ENCODE assay signal across 8 cellular contexts in the genomic region with DNA sequence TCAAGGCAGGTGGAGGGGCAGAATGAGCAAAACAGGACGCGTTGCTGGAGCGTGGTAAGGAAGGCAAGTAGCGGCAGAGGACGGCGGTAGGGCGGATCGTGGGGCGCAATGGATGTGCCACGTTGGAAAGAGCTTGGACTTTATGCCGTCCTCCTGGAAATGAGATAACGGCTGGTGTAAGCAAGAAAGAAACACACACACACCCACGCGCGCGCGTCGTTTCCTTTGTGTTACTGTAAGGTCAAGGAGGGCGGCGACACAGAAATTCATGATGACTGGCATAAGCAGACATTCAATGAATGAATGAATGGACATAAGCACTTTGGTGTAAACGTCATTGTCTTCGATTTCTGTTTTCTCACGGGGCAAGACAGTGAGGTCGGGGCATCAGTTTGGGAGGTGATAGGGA. TPM values are rescaled to one million over a fixed set of nuclear protein-coding genes. Genes with fewer than 3 reads are reported as not detected.
DNase-seq lines count a peak whose midpoint lies in the region; ATAC-seq and TF ChIP-seq lines count a peak whose summit lies in the region.

No MANE protein-coding gene starts in this region.

- in situ Hi-C loops in IMR-90 (cut with MboI; ENCODE audit: low sequenced_read_pairs): no loop called here

- H3K9me3 Mint-ChIP-seq in CD8-positive, alpha-beta memory T cell: no peaks in the 10 kb centered on the region
- no peaks in the 10 kb centered on the region for H3K9me3 Mint-ChIP-seq in natural killer cell

- H3K9ac ChIP-seq in IMR-90 (ENCODE audit: low read depth, low read length): peak overlapping the region; percentile 67
- H3K9ac ChIP-seq in stomach smooth muscle (ENCODE audit: low read length in 2 of 2): peak overlapping the region; percentile 50 to 71

- H3K4me3 Mint-ChIP-seq in CD8-positive, alpha-beta memory T cell: peak overlapping the region; percentile 86 to 96 (median 89)
- H3K4me3 Mint-ChIP-seq in natural killer cell: peak overlapping the region; percentile 96

- H3K27me3 Mint-ChIP-seq in CD8-positive, alpha-beta memory T cell: peaks cover 6 to 20% of the 10 kb centered on the region in 2 donors
- peaks cover 11 to 12% of the 10 kb centered on the region in 2 donors for H3K27me3 Mint-ChIP-seq in natural killer cell (ENCODE audit: low read depth in 2 of 2)

- H4K20me1 ChIP-seq in IMR-90 (ENCODE audit: insufficient read depth, low read length): no peaks in the 10 kb centered on the region

- peak overlapping the region; percentile 60; the same call in 1 of the 2 replicates for H3K18ac ChIP-seq in IMR-90 (ENCODE audit: low read depth, low read length)

- peak overlapping the region; percentile 26 to 90 for H4K8ac ChIP-seq in IMR-90 (ENCODE audit: low read depth in 2 of 2, low read length in 2 of 2)

- H2AK9ac ChIP-seq in IMR-90 (replicated peaks; ENCODE audit: low read depth, low read length, poor library complexity): peak overlapping the region; percentile 68

- dilution Hi-C loops in IMR-90 (cut with HindIII; ENCODE audit: low sequenced_read_pairs, unreplicated experiment): no loop called here

- peak overlapping the region; percentile 11; the same call in 1 of the 2 replicates for H3K56ac ChIP-seq in IMR-90 (ENCODE audit: extremely low read depth, insufficient read depth, low read length)

- peak; percentile 69; the same call in 1 of the 2 replicates for TF ChIP-seq POLR2A in IMR-90 (IDR thresholded peaks at IDR 0.05; ENCODE audit: low read depth, low read length)
- no peak for TF ChIP-seq POLR2A in erythroblast (IDR thresholded peaks at IDR 0.05; ENCODE audit: low read length)

- peak overlapping the region; percentile 82 for H3K4me3 ChIP-seq in CD8-positive, alpha-beta memory T cell (ENCODE audit: low read length)
- H3K4me3 ChIP-seq in IMR-90 (ENCODE audit: insufficient read depth, low read depth, low read length) (peak overlapping the region; percentile 79), stomach smooth muscle (ENCODE audit: low read length in 2 of 2) (peak overlapping the region; percentile 92)

- intact Hi-C loops in IMR-90 (cut with micrococcal nuclease) (loop anchor here (1.0 kb wide), 1 partner anchor 27 kb away; no protein-coding TSS in a partner anchor), natural killer cell (cut with micrococcal nuclease) (loop anchor here (1.0 to 2.0 kb wide), 2 partner anchors 38 to 74 kb away; a partner anchor contains a TSS)

- H4K91ac ChIP-seq in IMR-90 (ENCODE audit: insufficient read depth, low read depth, low read length): peak overlapping the region; percentile 30; the same call in 1 of the 2 replicates

- peak overlapping the region; percentile 41 for H2AK5ac ChIP-seq in IMR-90 (ENCODE audit: low read depth, low read length)

- 15% methylated on average over 6 of the region's 24 CpGs; no CpG with 5 or more reads in 1 of the 2 experiments for WGBS in IMR-90 (ENCODE audit: extremely low coverage in 2 of 2, insufficient read length in 1 of 2), 2 experiments

- BruUV-seq in IMR-90 (replicated peaks; lab: Mats Ljungman, UMichigan): TSS peak; percentile 61

- H2BK5ac ChIP-seq in IMR-90 (ENCODE audit: low read depth, low read length, poor library complexity, severe bottlenecking): peak overlapping the region; percentile 21

- H2BK15ac ChIP-seq in IMR-90 (ENCODE audit: low read depth, low read length): 0 out of 3 replicates have a peak overlapping the region, but pooled peaks have one; percentile 1

- H3K4me1 Mint-ChIP-seq in CD8-positive, alpha-beta memory T cell: peaks cover 20 to 36% (median 29%) of the 10 kb centered on the region in 3 donors
- peaks cover 22 to 24% of the 10 kb centered on the region in 2 donors for H3K4me1 Mint-ChIP-seq in natural killer cell

- H3K36me3 Mint-ChIP-seq in CD8-positive, alpha-beta memory T cell: peaks cover 0 to 5% (median 2%) of the 10 kb centered on the region in 3 donors
- no peaks in the 10 kb centered on the region for H3K36me3 Mint-ChIP-seq in natural killer cell

- peak overlapping the region; percentile 50; the same call in 1 of the 2 replicates for H3K14ac ChIP-seq in IMR-90 (replicated peaks; ENCODE audit: low read depth, low read length)

- POLR2A ChIA-PET in CD8-positive, alpha-beta memory T cell (lab: Charles Lee): interaction anchor here (0.7 to 1.4 kb wide), 4 partner anchors 37 to 74 kb away, joined by 3 to 12 read pairs (median 4); a partner anchor contains a TSS
- POLR2A ChIA-PET in IMR-90 (lab: Charles Lee; ENCODE audit: unreplicated experiment): interaction anchor here (0.5 to 0.6 kb wide), 2 partner anchors 11 to 55 kb away, joined by 3 to 4 read pairs; no protein-coding TSS in a partner anchor

- no peaks in the 10 kb centered on the region for H3K9me3 ChIP-seq in CD8-positive, alpha-beta memory T cell (ENCODE audit: low read length)
- H3K9me3 ChIP-seq in IMR-90 (ENCODE audit: control insufficient read depth, insufficient read depth, low read length): no peaks in the 10 kb centered on the region
- no peaks in the 10 kb centered on the region for H3K9me3 ChIP-seq in stomach smooth muscle (ENCODE audit: control insufficient read depth in 2 of 2, low read length in 2 of 2)

- H2BK20ac ChIP-seq in IMR-90 (ENCODE audit: low read depth, low read length): no peak overlapping the region

- H3K4me2 ChIP-seq in IMR-90 (ENCODE audit: low read depth, low read length): peak overlapping the region; percentile 97

- H3K4ac ChIP-seq in IMR-90 (ENCODE audit: low read depth, low read length): peak overlapping the region; percentile 70

- no peak for TF ChIP-seq RAD21 in IMR-90 (IDR thresholded peaks at IDR 0.05; ENCODE audit: low read length)

- peak overlapping the region; percentile 17; the same call in 1 of the 2 replicates for H2BK120ac ChIP-seq in IMR-90 (ENCODE audit: low read depth, low read length)

- peaks cover 16 to 34% of the 10 kb centered on the region in 2 experiments for H3K79me1 ChIP-seq in IMR-90 (ENCODE audit: low read depth in 1 of 2, low read length in 2 of 2)

- H3K4me1 ChIP-seq in CD8-positive, alpha-beta memory T cell (ENCODE audit: insufficient read depth, low read length): peaks cover 14% of the 10 kb centered on the region
- H3K4me1 ChIP-seq in IMR-90 (ENCODE audit: control insufficient read depth, insufficient read depth, low read length) (peaks cover 5% of the 10 kb centered on the region; the same call in 1 of the 2 replicates), stomach smooth muscle (ENCODE audit: control insufficient read depth, insufficient read depth, low read length) (peaks cover 11% of the 10 kb centered on the region)

- peak overlapping the region; percentile 76 for H4K5ac ChIP-seq in IMR-90 (ENCODE audit: low read depth, low read length)

- TF ChIP-seq CTCF in IMR-90 (conservative IDR thresholded peaks at IDR 0.05; ENCODE audit: low read depth, low read length) (no peak), natural killer cell (IDR thresholded peaks at IDR 0.05) (no peak)

- H3K9me1 ChIP-seq in IMR-90 (ENCODE audit: insufficient read depth, low read length): peaks cover 13% of the 10 kb centered on the region; the same call in 1 of the 2 replicates

- H2AFZ ChIP-seq in IMR-90 (replicated peaks; ENCODE audit: low read length, poor library complexity): peak overlapping the region; percentile 94

- CTCF ChIA-PET in CD8-positive, alpha-beta memory T cell (lab: Charles Lee): interaction anchor here (1.0 to 1.3 kb wide), 4 partner anchors 10 to 74 kb away, joined by 3 to 5 read pairs (median 4); a partner anchor contains a TSS
- CTCF ChIA-PET in IMR-90 (lab: Yijun Ruan, JAX): interaction anchor here (0.7 to 0.8 kb wide), 2 partner anchors 13 to 52 kb away, joined by 3 read pairs; no protein-coding TSS in a partner anchor

- H3K27ac ChIP-seq in CD8-positive, alpha-beta memory T cell (ENCODE audit: low read depth, low read length): peak overlapping the region; percentile 41
- peak overlapping the region; percentile 10; the same call in 1 of the 2 replicates for H3K27ac ChIP-seq in IMR-90 (ENCODE audit: insufficient read depth, low read length)
- no peak overlapping the region for H3K27ac ChIP-seq in stomach smooth muscle (ENCODE audit: low read length)

- H3K27ac Mint-ChIP-seq in CD8-positive, alpha-beta memory T cell: peak overlapping the region; percentile 34 to 91 (median 66)
- peak overlapping the region; percentile 79 to 85 for H3K27ac Mint-ChIP-seq in natural killer cell

- H3K36me3 ChIP-seq in CD8-positive, alpha-beta memory T cell (ENCODE audit: insufficient read depth, low read length): no peaks in the 10 kb centered on the region
- H3K36me3 ChIP-seq in IMR-90 (ENCODE audit: control insufficient read depth, insufficient read depth, low read length) (peaks cover 3% of the 10 kb centered on the region), stomach smooth muscle (ENCODE audit: control insufficient read depth in 2 of 2, insufficient read depth in 2 of 2, low read length in 2 of 2) (no peaks in the 10 kb centered on the region)

- ATAC-seq in IMR-90 (ENCODE audit: low read depth): no peak
- peak; percentile 5 to 22 (median 6) for ATAC-seq in natural killer cell

- no peaks in the 10 kb centered on the region for H3K27me3 ChIP-seq in CD8-positive, alpha-beta memory T cell (ENCODE audit: insufficient read depth, low read length, poor library complexity, severe bottlenecking)
- no peaks in the 10 kb centered on the region for H3K27me3 ChIP-seq in IMR-90 (ENCODE audit: control insufficient read depth, insufficient read depth, low read length)
- no peaks in the 10 kb centered on the region for H3K27me3 ChIP-seq in stomach smooth muscle (ENCODE audit: control insufficient read depth in 1 of 2, insufficient read depth in 2 of 2, low read length in 2 of 2)

- DNase-seq in CD8-positive, alpha-beta memory T cell: peak in 3 of 5 donors; percentile 3 to 47 (median 16)
- DNase-seq in IMR-90: peak; percentile 55
- peak; percentile 23 to 32 for DNase-seq in activated CD8-positive, alpha-beta memory T cell treated with anti-CD3 and anti-CD28 coated beads for 4 hours (ENCODE audit: low read depth in 2 of 2)
- DNase-seq in erythroblast (lab: John Stamatoyannopoulos, UW): peak; percentile 69 to 76
- no peak for DNase-seq in natural killer cell
- DNase-seq in retina: no peak
- DNase-seq in amniotic stem cell (lab: John Stamatoyannopoulos, UW): no peak

- H3K23ac ChIP-seq in IMR-90 (ENCODE audit: low read depth, low read length): peak overlapping the region; percentile 43

RNA-seq across cellular contexts. Expression of a gene that starts 0.7 kb away (rescaled TPM):
- total RNA-seq in CD8-positive, alpha-beta memory T cell: 1 to 10 TPM; 7.4 to 8.3 TPM
- polyA plus RNA-seq in CD8-positive, alpha-beta memory T cell: 2.0 TPM
- total RNA-seq in IMR-90 (2012; rRNA removed): 20.0 and 23.3 TPM in 2 replicates
- 6.5 and 8.0 TPM in 2 replicates for polyA plus RNA-seq in IMR-90 (2012; rRNA removed)
- polyA plus RNA-seq in IMR-90 (2012; cell fraction: cytosol; rRNA removed): 3.3 and 5.3 TPM in 2 replicates
- polyA plus RNA-seq in IMR-90 (2012; cell fraction: nucleus; rRNA removed; ENCODE audit: low replicate concordance): 2.5 and 8.4 TPM in 2 replicates
- 1 to 10 TPM; 3.7 to 6.3 (median 5.6) TPM for total RNA-seq in natural killer cell

RNA-seq across cellular contexts. Expression of a gene that starts 38.4 kb away (rescaled TPM):
- 10 to 100 TPM; 41.9 to 42.9 TPM for total RNA-seq in CD8-positive, alpha-beta memory T cell
- polyA plus RNA-seq in CD8-positive, alpha-beta memory T cell: 26.4 TPM
- total RNA-seq in IMR-90 (2012; rRNA removed) (9.2 and 13.1 TPM in 2 replicates), natural killer cell (10 to 100 TPM; 73.0 to 83.6 (median 75.3) TPM)
- polyA plus RNA-seq in IMR-90 (2012; rRNA removed): 26.3 and 29.8 TPM in 2 replicates
- polyA plus RNA-seq in IMR-90 (2012; cell fraction: cytosol; rRNA removed): 15.0 and 20.2 TPM in 2 replicates
- polyA plus RNA-seq in IMR-90 (2012; cell fraction: nucleus; rRNA removed; ENCODE audit: low replicate concordance): 122 and 161 TPM in 2 replicates

Comparison
In these comparisons a context has a peak if more than half of its experiments do, and no peak if none do; other contexts are left out.
1. DNase-seq: peak in CD8-positive, alpha-beta memory T cell (3 of 5), IMR-90 (single experiment), activated CD8-positive, alpha-beta memory T cell treated with anti-CD3 and anti-CD28 coated beads for 4 hours (2 of 2) and erythroblast (2 of 2); none in natural killer cell (single experiment), retina (single experiment) and amniotic stem cell (single experiment).
2. Peak in every context shown above with its lines, with median percentiles within 50 percentile points of each other: H3K4me3 ChIP-seq.